In the genomic region with DNA sequence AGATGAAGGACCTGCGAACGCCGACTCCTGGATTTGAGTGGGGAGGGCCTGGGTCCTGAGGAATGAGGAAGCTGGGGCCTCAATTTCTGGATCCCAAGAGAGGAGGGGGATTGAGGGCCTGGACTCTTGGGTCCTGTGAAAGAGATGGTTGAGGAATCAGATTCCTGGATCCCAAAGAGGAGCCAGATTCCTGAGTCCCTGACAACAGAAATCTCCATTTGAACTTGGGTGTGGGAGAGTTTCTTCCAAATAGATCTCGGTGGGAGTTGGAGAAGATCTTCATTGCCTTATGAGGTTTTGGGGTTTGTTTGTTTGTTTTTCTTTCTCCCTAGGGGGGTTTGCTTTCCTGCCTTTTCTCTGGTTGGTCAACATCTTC, we compare ENCODE assay signal across 9 cellular contexts. TPM values are rescaled to one million over a fixed set of nuclear protein-coding genes. Genes with fewer than 3 reads are reported as not detected.
DNase-seq lines count a peak whose midpoint lies in the region; ATAC-seq and TF ChIP-seq lines count a peak whose summit lies in the region.
"Had no signal": no experiment of that assay in that cellular context is flagged by ENCODE, and none has a peak within 500 bp of the region (broad histone marks: within the 10 kb centered on the region; RNA-seq: fewer than 3 reads in every experiment).

No MANE protein-coding gene starts in this region.

- peaks cover 49% of the 10 kb centered on the region for H3K4me1 ChIP-seq in DOHH2 (ENCODE audit: control insufficient read depth, low read length)
- H3K4me1 ChIP-seq in psoas muscle: peaks cover 42% of the 10 kb centered on the region

- no peak for TF ChIP-seq CTCF in DOHH2 (IDR thresholded peaks at IDR 0.05; ENCODE audit: low read depth, low read length, poor library complexity, severe bottlenecking)
- no peak for TF ChIP-seq CTCF in fibroblast of mammary gland (conservative IDR thresholded peaks at IDR 0.05; ENCODE audit: control insufficient read depth, insufficient read depth, low read depth, low read length)
- TF ChIP-seq CTCF in psoas muscle (IDR thresholded peaks at IDR 0.05): no peak

- DNase-seq in SK-N-MC (ENCODE audit: low read depth, low spot score) (no peak), fibroblast of mammary gland (ENCODE audit: low read depth) (no peak), psoas muscle (no peak), NCI-H2196 treated with DMSO at 0.1 percent for 48 hours (lab: John Stamatoyannopoulos, UW; ENCODE audit: unreplicated experiment) (no peak), NCI-H187 (lab: John Stamatoyannopoulos, UW) (no peak), mucosa of gallbladder (ENCODE audit: low spot score) (no peak)

- ATAC-seq in psoas muscle (no peak), HG02642 (IDR thresholded peaks at IDR 0.05; ENCODE audit: poor library complexity, unreplicated experiment) (no peak)

- 1 to 14% (median 14%) methylated on average over 4 of the region's 4 CpGs for WGBS in psoas muscle, 3 donors

- H3K27me3 ChIP-seq in DOHH2 (ENCODE audit: control insufficient read depth, low read length): no peaks in the 10 kb centered on the region
- H3K27me3 ChIP-seq in psoas muscle (ENCODE audit: insufficient read depth in 3 of 3, low read length in 2 of 3): no peaks in the 10 kb centered on the region

- peak overlapping the region; percentile 81 for H3K9ac ChIP-seq in SK-N-MC (ENCODE audit: insufficient read length)

- H3F3A ChIP-seq in DOHH2 (ENCODE audit: control insufficient read depth, insufficient read depth): no peaks in the 10 kb centered on the region

- no peaks in the 10 kb centered on the region for H4K20me1 ChIP-seq in DOHH2 (ENCODE audit: control insufficient read depth, insufficient read depth, low read depth, low read length)

- intact Hi-C loops in psoas muscle (cut with DNase I): loop anchor here in 1 of 2 donors (5.0 kb wide), 1 partner anchor 186 kb away; no protein-coding TSS in a partner anchor

- peak overlapping the region; percentile 32; the same call in 1 of the 2 replicates for H3K27ac ChIP-seq in DOHH2 (ENCODE audit: low read depth, low read length)
- 0 out of 2 replicates have a peak overlapping the region, but pooled peaks have one; percentile 7 for H3K27ac ChIP-seq in SK-N-MC
- H3K27ac ChIP-seq in psoas muscle: peak overlapping the region; percentile 100

- H3K9me2 ChIP-seq in DOHH2 (replicated peaks; ENCODE audit: control insufficient read depth, low read length): no peaks in the 10 kb centered on the region

- H3K36me3 ChIP-seq in DOHH2 (ENCODE audit: control insufficient read depth, low read length) (peaks cover 8% of the 10 kb centered on the region; the same call in 1 of the 2 replicates), SK-N-MC (ENCODE audit: insufficient read depth, low read length) (peaks cover 3% of the 10 kb centered on the region; the same call in 1 of the 2 replicates), psoas muscle (ENCODE audit: insufficient read depth in 1 of 2, low read depth in 1 of 2) (peaks cover 0 to 30% of the 10 kb centered on the region in 2 donors)

- H3K4me3 ChIP-seq in DOHH2 (ENCODE audit: low read length): peak overlapping the region; percentile 92
- H3K4me3 ChIP-seq in SK-N-MC: peak overlapping the region; percentile 87
- peak overlapping the region; percentile 73 for H3K4me3 ChIP-seq in fibroblast of mammary gland (ENCODE audit: control insufficient read depth, low read depth, low read length)
- peak overlapping the region; percentile 89 for H3K4me3 ChIP-seq in psoas muscle

- H3K4me2 ChIP-seq in DOHH2 (ENCODE audit: low read length): peak overlapping the region; percentile 86

- peaks cover 14% of the 10 kb centered on the region for H3K79me2 ChIP-seq in DOHH2 (ENCODE audit: control insufficient read depth, low read length)

- H3K9me3 ChIP-seq in DOHH2 (ENCODE audit: control insufficient read depth, insufficient read depth, low read length) (peaks cover 5% of the 10 kb centered on the region; the same call in 1 of the 2 replicates), SK-N-MC (ENCODE audit: low read depth, low read length) (no peaks in the 10 kb centered on the region), psoas muscle (no peaks in the 10 kb centered on the region)

RNA-seq across cellular contexts. Expression of a gene that starts 0.6 kb away (rescaled TPM):
- 10 to 100 TPM; 34.7 to 41.0 (median 36.7) TPM for total RNA-seq in psoas muscle
- 100 to 1,000 TPM in 1 of 3 donors, 10 to 100 TPM in 2; 61.6 to 116 (median 67.7) TPM for polyA plus RNA-seq in psoas muscle
- total RNA-seq in mucosa of gallbladder: 67.9 TPM

RNA-seq across cellular contexts. Expression of a gene that starts 0.9 kb away (rescaled TPM):
- total RNA-seq in psoas muscle: 10 to 100 TPM; 13.3 to 28.7 (median 19.6) TPM
- polyA plus RNA-seq in psoas muscle: 10 to 100 TPM; 12.3 to 26.6 (median 13.6) TPM
- 23.9 TPM for total RNA-seq in mucosa of gallbladder

RNA-seq across cellular contexts. Expression of a gene that starts 2.3 kb away (rescaled TPM):
- 10 to 100 TPM in 1 of 4 donors, 1 to 10 TPM in 3; 3.1 to 14.5 (median 7.9) TPM for total RNA-seq in psoas muscle
- polyA plus RNA-seq in psoas muscle: 10 to 100 TPM; 17.8 to 26.8 (median 23.1) TPM
- 10.1 TPM for total RNA-seq in mucosa of gallbladder

RNA-seq across cellular contexts. Expression of a gene that starts 3.8 kb away (rescaled TPM):
- total RNA-seq in psoas muscle (10 to 100 TPM in 1 of 4 donors, 1 to 10 TPM in 3; 2.0 to 12.4 (median 2.4) TPM), mucosa of gallbladder (14.8 TPM)
- polyA plus RNA-seq in psoas muscle: 10 to 100 TPM in 1 of 3 donors, 1 to 10 TPM in 2; 5.8 to 11.9 (median 9.9) TPM

RNA-seq across cellular contexts. Expression of a gene that starts 10.8 kb away (rescaled TPM):
- total RNA-seq in psoas muscle: 1,000 to 10,000 TPM in 1 of 4 donors, 100 to 1,000 TPM in 3; 656 to 1,308 (median 674) TPM
- polyA plus RNA-seq in psoas muscle: 100 to 1,000 TPM; 303 to 719 (median 476) TPM
- total RNA-seq in mucosa of gallbladder: 654 TPM
- total RNA-seq: T-helper 2 cell treated with Interferon-gamma antibody and Interleukin-4, amounts not matched to agents 100 ng/mL and 5 ng/mL, for 36 hours had no signal

Comparison
In these comparisons a context has a peak if more than half of its experiments do, and no peak if none do; other contexts are left out.
1. H3K27ac ChIP-seq: peak in every context shown above with its lines; median percentile 100 in psoas muscle; 32 in DOHH2; 7 in SK-N-MC.